ENCODE assay signal across 8 cellular contexts in the genomic region with DNA sequence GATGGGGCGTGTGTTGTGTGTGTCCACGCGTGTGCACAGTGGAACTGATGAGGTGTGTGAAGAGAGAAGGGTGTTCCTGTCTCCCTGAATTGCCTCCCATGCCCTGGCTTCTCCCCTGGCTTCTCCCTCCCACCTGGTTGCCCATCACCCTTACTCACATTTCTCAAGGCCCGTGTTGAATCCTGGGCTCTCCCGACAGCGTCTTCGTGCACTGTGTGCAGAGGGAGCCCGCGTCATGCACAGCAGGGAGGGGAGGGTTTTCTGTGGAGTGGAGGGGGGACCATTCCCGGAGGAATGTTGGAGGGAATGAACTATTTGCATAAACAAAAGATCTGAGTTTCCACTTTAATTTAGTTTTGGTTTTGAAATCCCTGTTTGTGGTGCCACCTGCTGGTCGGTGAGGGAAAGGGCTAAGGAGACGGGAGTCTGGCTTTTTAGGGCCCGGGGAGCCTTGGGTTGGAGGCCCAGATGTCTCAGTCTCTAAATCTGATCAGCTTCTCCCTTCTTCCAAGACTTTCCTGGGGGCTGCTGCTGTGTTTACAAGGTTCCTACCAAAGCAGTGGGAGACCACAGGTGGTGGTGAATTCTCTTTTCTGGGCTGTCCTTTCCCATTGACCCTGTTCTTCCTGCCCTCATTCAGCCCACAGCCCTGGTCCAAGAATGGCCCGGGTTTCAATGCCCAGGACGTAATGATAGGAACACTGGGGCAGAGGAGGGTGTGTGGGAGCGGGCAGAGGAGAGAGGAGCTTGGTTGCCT. TPM values are rescaled to one million over a fixed set of nuclear protein-coding genes. Genes with fewer than 3 reads are reported as not detected.
A peak's percentile ranks its signal among the peaks of the same experiment; 100 is the strongest.
DNase-seq lines count a peak whose midpoint lies in the region; ATAC-seq and TF ChIP-seq lines count a peak whose summit lies in the region.

Gene C1R, minus strand, starts transcription at position 217 of the 757 bp plus-strand sequence. Its CDS starts 57 bp downstream, at position 160.

- peak within 1 kb of the TSS; percentile 75 for H3K4me3 Mint-ChIP-seq in activated CD8-positive, alpha-beta T cell treated with anti-CD3 and anti-CD28 coated beads for 36 hours

- 18 to 30% methylated on average over 16 of the region's 16 CpGs for WGBS in lung, 2 donors

- peaks cover 0 to 17% of the 10 kb centered on the region in 2 donors for H3K4me1 ChIP-seq in lung (ENCODE audit: control insufficient read depth in 2 of 2, insufficient read depth in 2 of 2, low read length in 2 of 2)

- H3K27me3 ChIP-seq in lung (ENCODE audit: control insufficient read depth, insufficient read depth): no peaks in the 10 kb centered on the region

- H3K36me3 ChIP-seq in lung (ENCODE audit: control insufficient read depth in 2 of 2, insufficient read depth in 2 of 2, low read length in 2 of 2): peaks cover 0 to 10% of the 10 kb centered on the region in 2 donors

- no peaks in the 10 kb centered on the region for H3K36me3 Mint-ChIP-seq in activated CD8-positive, alpha-beta T cell treated with anti-CD3 and anti-CD28 coated beads for 36 hours (ENCODE audit: low read depth)

- intact Hi-C loops in activated CD8-positive, alpha-beta T cell treated with anti-CD3 and anti-CD28 coated beads for 36 hours (cut with micrococcal nuclease): no loop called here

- DNase-seq in 8988T: peak; percentile 44
- peak; percentile 70 for DNase-seq in NCI-H226
- peak; percentile 81 for DNase-seq in activated CD8-positive, alpha-beta T cell treated with anti-CD3 and anti-CD28 coated beads for 36 hours
- peak; percentile 59 for DNase-seq in effector CD4-positive, alpha-beta T cell
- peak; percentile 80 for DNase-seq in lung (ENCODE audit: low spot score)
- DNase-seq in stimulated activated CD4-positive, alpha-beta T cell treated with anti-CD3 and anti-CD28 coated beads, TNF-alpha, amount 100 ng/mL, for 24 hours (ENCODE audit: low read depth in 3 of 3): peak; percentile 39 to 64 (median 56)

- peaks cover 6% of the 10 kb centered on the region for H3K4me1 Mint-ChIP-seq in activated CD8-positive, alpha-beta T cell treated with anti-CD3 and anti-CD28 coated beads for 36 hours (ENCODE audit: low read depth)

- H3K9me3 ChIP-seq in lung (ENCODE audit: control insufficient read depth in 2 of 2, insufficient read depth in 1 of 2, low read length in 1 of 2): no peaks in the 10 kb centered on the region

- peak within 1 kb of the TSS; percentile 46 for H3K4me3 ChIP-seq in lung

- H3K27ac Mint-ChIP-seq in activated CD8-positive, alpha-beta T cell treated with anti-CD3 and anti-CD28 coated beads for 36 hours: peak within 1 kb of the TSS; percentile 77

- ATAC-seq in activated CD8-positive, alpha-beta T cell treated with anti-CD3 and anti-CD28 coated beads for 36 hours: peak; percentile 86
- ATAC-seq in lung (ENCODE audit: insufficient read depth, low FRiP score) (peak; percentile 49), GM21526 (IDR thresholded peaks at IDR 0.05; ENCODE audit: low FRiP score, unreplicated experiment) (no peak)

- POLR2A ChIA-PET in activated CD8-positive, alpha-beta T cell treated with anti-CD3 and anti-CD28 coated beads for 36 hours (lab: Charles Lee): interaction anchor here (0.8 to 2.4 kb wide), 5 partner anchors 10 to 148 kb away, joined by 3 to 14 read pairs (median 4); partner anchors contain the start of genes C12orf57, C1RL, LPCAT3 and RNU7-1

- peak within 1 kb of the TSS; percentile 9 to 85 for H3K27ac ChIP-seq in lung (ENCODE audit: low read depth in 1 of 2, low read length in 1 of 2)

- CTCF ChIA-PET in activated CD8-positive, alpha-beta T cell treated with anti-CD3 and anti-CD28 coated beads for 36 hours (lab: Charles Lee): interaction anchor here (1.0 to 2.7 kb wide), 6 partner anchors 10 to 94 kb away, joined by 3 to 13 read pairs (median 4); no protein-coding TSS in a partner anchor

- no peaks in the 10 kb centered on the region for H3K27me3 Mint-ChIP-seq in activated CD8-positive, alpha-beta T cell treated with anti-CD3 and anti-CD28 coated beads for 36 hours

- peak; percentile 83 for TF ChIP-seq CTCF in GM12873 (IDR thresholded peaks at IDR 0.05; ENCODE audit: insufficient read depth, low read depth, low read length, missing control alignments)
- peak; percentile 91 for TF ChIP-seq CTCF in activated CD8-positive, alpha-beta T cell treated with anti-CD3 and anti-CD28 coated beads for 36 hours (IDR thresholded peaks at IDR 0.05)
- TF ChIP-seq CTCF in lung (IDR thresholded peaks at IDR 0.05; ENCODE audit: control extremely low read depth, extremely low read depth): peak; percentile 83

- H3K9me3 Mint-ChIP-seq in activated CD8-positive, alpha-beta T cell treated with anti-CD3 and anti-CD28 coated beads for 36 hours: no peaks in the 10 kb centered on the region

RNA-seq across cellular contexts. Expression of gene C1R, which starts in this region (rescaled TPM):
- total RNA-seq in activated CD8-positive, alpha-beta T cell treated with anti-CD3 and anti-CD28 coated beads for 36 hours: 1 to 10 TPM in 1 of 2 experiments, under 1 TPM in 1; 0.97 to 2.4 TPM
- 100 to 1,000 TPM; 268 to 525 TPM for total RNA-seq in lung
- 100 to 1,000 TPM; 416 to 452 TPM for polyA plus RNA-seq in lung

Comparison
In these comparisons a context has a peak if more than half of its experiments do, and no peak if none do; other contexts are left out.
1. RNA of gene C1R (total RNA-seq): 268 to 525 TPM in lung; 0.97 to 2.4 TPM in activated CD8-positive, alpha-beta T cell treated with anti-CD3 and anti-CD28 coated beads for 36 hours; every median in the first group is over 10 times any median in the second.
2. Peak in every context shown above with its lines, with median percentiles within 50 percentile points of each other: DNase-seq and CTCF ChIP-seq.